ENCODE assay signal across 13 cellular contexts in the genomic region with DNA sequence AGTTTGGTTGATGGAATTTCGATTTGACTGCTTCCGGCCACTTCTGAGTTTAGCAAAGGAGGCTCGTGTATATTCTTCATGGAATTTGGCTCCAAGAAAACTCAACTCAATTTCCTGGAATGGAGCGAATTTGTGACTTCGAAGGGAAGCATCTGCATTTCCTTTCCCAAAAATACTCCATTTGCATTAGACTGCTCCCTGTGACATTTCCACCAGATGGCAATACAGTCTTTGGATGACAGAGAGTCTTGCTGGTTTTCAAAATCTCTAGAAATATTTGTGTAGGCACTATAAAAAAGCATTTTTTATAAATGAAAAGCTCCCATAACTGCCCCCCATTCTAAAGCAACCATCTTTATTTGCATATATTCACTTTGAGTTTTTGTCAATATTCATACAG. TPM values are rescaled to one million over a fixed set of nuclear protein-coding genes. Genes with fewer than 3 reads are reported as not detected.
A peak's percentile ranks its signal among the peaks of the same experiment; 100 is the strongest.
DNase-seq lines count a peak whose midpoint lies in the region; ATAC-seq, FAIRE-seq and TF ChIP-seq lines count a peak whose summit lies in the region.
"Had no signal": no experiment of that assay in that cellular context is flagged by ENCODE, and none has a peak within 500 bp of the region (broad histone marks: within the 10 kb centered on the region; RNA-seq: fewer than 3 reads in every experiment).

No MANE protein-coding gene starts in this region.

- POLR2A ChIA-PET in A549 (lab: Yijun Ruan, JAX), result no interaction called here

- peak in 1 of 2 experiments; percentile 11 for DNase-seq in A549 (ENCODE audit: low read depth in 1 of 2, low spot score in 1 of 2)
- no peak for DNase-seq in GM19239 (ENCODE audit: insufficient read length, low spot score)
- DNase-seq in astrocyte (ENCODE audit: low read depth), result no peak
- DNase-seq in kidney, result no peak
- no peak for DNase-seq in mucosa of gallbladder (ENCODE audit: low spot score)
- no peak for DNase-seq in C1 segment of cervical spinal cord (lab: John Stamatoyannopoulos, UW)
- DNase-seq: activated CD4-positive, alpha-beta T cell treated with anti-CD3 and anti-CD28 coated beads for 1 hour; CD8-positive, alpha-beta memory T cell; pancreas; transverse colon had no signal

- H3K27me3 ChIP-seq in astrocyte (ENCODE audit: insufficient read depth, low read length), result no peaks in the 10 kb centered on the region
- H3K27me3 ChIP-seq: pancreas, transverse colon had no signal

- TF ChIP-seq POLR2A in A549 (IDR thresholded peaks at IDR 0.05; ENCODE audit: low read length) (no peak), GM18505 (IDR thresholded peaks at IDR 0.05; ENCODE audit: borderline replicate concordance, extremely low read depth, insufficient read depth, insufficient read length) (no peak)

- peak; percentile 23; the same call in 2 of the 3 replicates for TF ChIP-seq CTCF in A549 (IDR thresholded peaks at IDR 0.05)
- peak; percentile 22 for TF ChIP-seq CTCF in astrocyte (IDR thresholded peaks at IDR 0.05; ENCODE audit: insufficient read depth, low read depth, low read length)
- TF ChIP-seq CTCF in kidney (IDR thresholded peaks at IDR 0.05; ENCODE audit: borderline replicate concordance, extremely low read depth, insufficient read depth), result no peak

- H3K4me2 ChIP-seq in A549 (no peak overlapping the region), astrocyte (ENCODE audit: low read length) (no peak overlapping the region)

- H3K36me3 Mint-ChIP-seq in astrocyte (ENCODE audit: low read depth, unreplicated experiment), result no peaks in the 10 kb centered on the region

- no peak overlapping the region for H3K4me3 ChIP-seq in A549
- H3K4me3 ChIP-seq in astrocyte (ENCODE audit: insufficient read depth, low read depth, low read length), result no peak overlapping the region
- no peak overlapping the region for H3K4me3 ChIP-seq in kidney (ENCODE audit: low read length in 2 of 2)
- H3K4me3 ChIP-seq: pancreas, transverse colon had no signal

- no peak overlapping the region for H3K4me3 Mint-ChIP-seq in astrocyte (ENCODE audit: unreplicated experiment)
- H3K4me3 Mint-ChIP-seq: CD8-positive, alpha-beta memory T cell had no signal

- H3K4me1 Mint-ChIP-seq in astrocyte (ENCODE audit: low read depth, unreplicated experiment), result no peaks in the 10 kb centered on the region

- FAIRE-seq in A549 (lab: Jason Lieb, UNC) (no peak), GM19239 (lab: Jason Lieb, UNC) (peak; percentile 62), astrocyte (lab: Jason Lieb, UNC) (no peak), kidney (lab: Jason Lieb, UNC) (peak; percentile 21)
- FAIRE-seq: islet of Langerhans, pancreas had no signal

- intact Hi-C loops in kidney (cut with DNase I), result no loop called here

- ATAC-seq in A549, result peak in 1 of 2 experiments; percentile 39; a peak in 1 of 6 replicates
- ATAC-seq in GM21825 (IDR thresholded peaks at IDR 0.05; ENCODE audit: unreplicated experiment), result no peak
- ATAC-seq in GM18505 (IDR thresholded peaks at IDR 0.05; ENCODE audit: unreplicated experiment), result no peak

- H3K9me3 ChIP-seq in A549 (no peaks in the 10 kb centered on the region), astrocyte (ENCODE audit: insufficient read depth, low read depth, low read length) (no peaks in the 10 kb centered on the region), kidney (ENCODE audit: control insufficient read depth in 1 of 2, low read length in 2 of 2) (no peaks in the 10 kb centered on the region)
- H3K9me3 ChIP-seq: pancreas, transverse colon had no signal

- H3K9ac ChIP-seq in astrocyte (ENCODE audit: low read length) (no peak overlapping the region), kidney (ENCODE audit: low read length in 2 of 2) (no peak overlapping the region)

- H3K27me3 Mint-ChIP-seq in astrocyte (ENCODE audit: low read depth, unreplicated experiment), result peaks cover 4% of the 10 kb centered on the region

- CTCF ChIA-PET in A549 (lab: Yijun Ruan, JAX), result interaction anchor here (0.7 kb wide), 1 partner anchor 414 kb away, joined by 4 read pairs; no protein-coding TSS in a partner anchor

- H3K36me3 ChIP-seq in astrocyte (ENCODE audit: insufficient read depth, low read length) (no peaks in the 10 kb centered on the region), kidney (ENCODE audit: control insufficient read depth in 1 of 2, insufficient read depth in 2 of 2, low read length in 2 of 2) (no peaks in the 10 kb centered on the region)
- H3K36me3 ChIP-seq: pancreas, transverse colon had no signal

- no peaks in the 10 kb centered on the region for H3K79me2 ChIP-seq in astrocyte (ENCODE audit: insufficient read depth, low read length)

- H3K27ac Mint-ChIP-seq in astrocyte (ENCODE audit: unreplicated experiment), result no peak overlapping the region
- H3K27ac Mint-ChIP-seq: CD8-positive, alpha-beta memory T cell had no signal

- 21% methylated on average over 5 of the region's 5 CpGs for WGBS in A549 (ENCODE audit: missing lambda C conversion rate)

- no peaks in the 10 kb centered on the region for H4K20me1 ChIP-seq in astrocyte (ENCODE audit: insufficient read depth, low read length)

- no peak for TF ChIP-seq EP300 in A549 (IDR thresholded peaks at IDR 0.05)

- H3K9me3 Mint-ChIP-seq in astrocyte (ENCODE audit: unreplicated experiment), result no peaks in the 10 kb centered on the region
- H3K9me3 Mint-ChIP-seq: CD8-positive, alpha-beta memory T cell had no signal

- H3K27ac ChIP-seq in A549, result no peak overlapping the region
- no peak overlapping the region for H3K27ac ChIP-seq in astrocyte (ENCODE audit: low read depth, low read length)
- H3K27ac ChIP-seq in kidney (ENCODE audit: low read depth in 2 of 2, low read length in 2 of 2), result no peak overlapping the region
- H3K27ac ChIP-seq: pancreas, transverse colon had no signal

- TF ChIP-seq RAD21 in A549 (conservative IDR thresholded peaks at IDR 0.05 in 1 of 2, IDR thresholded peaks at IDR 0.05 in 1 of 2), result peak; percentile 23 to 29; a peak in 1 of 5 replicates

- no peaks in the 10 kb centered on the region for H3K4me1 ChIP-seq in A549
- H3K4me1 ChIP-seq in astrocyte (ENCODE audit: insufficient read depth, low read length), result no peaks in the 10 kb centered on the region
- no peaks in the 10 kb centered on the region for H3K4me1 ChIP-seq in kidney (ENCODE audit: control insufficient read depth in 1 of 2, insufficient read depth in 1 of 2, low read depth in 1 of 2, low read length in 2 of 2)
- H3K4me1 ChIP-seq: pancreas, transverse colon had no signal

- no peak overlapping the region for H2AFZ ChIP-seq in astrocyte (ENCODE audit: low read depth, low read length)

TF ChIP-seq in A549, 52 proteins besides CTCF, POLR2A, EP300 and RAD21:
- no peak for TF ChIP-seq ELK1 (IDR thresholded peaks at IDR 0.05; ENCODE audit: low read depth, low read length)
- no peak for TF ChIP-seq ZNF302 (CRISPR knock-in tag; IDR thresholded peaks at IDR 0.05)
- no peak for TF ChIP-seq BHLHE40 (IDR thresholded peaks at IDR 0.05; ENCODE audit: low read depth, low read length)
- TF ChIP-seq HEYL (CRISPR knock-in tag; IDR thresholded peaks at IDR 0.05), result no peak
- no peak for TF ChIP-seq CBX2 (IDR thresholded peaks at IDR 0.05; ENCODE audit: borderline replicate concordance, low read depth)
- TF ChIP-seq, protein P1, sequence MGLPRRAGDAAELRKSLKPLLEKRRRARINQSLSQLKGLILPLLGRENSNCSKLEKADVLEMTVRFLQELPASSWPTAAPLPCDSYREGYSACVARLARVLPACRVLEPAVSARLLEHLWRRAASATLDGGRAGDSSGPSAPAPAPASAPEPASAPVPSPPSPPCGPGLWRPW (IDR thresholded peaks at IDR 0.05), result no peak
- no peak for TF ChIP-seq RCOR1 (IDR thresholded peaks at IDR 0.05; ENCODE audit: low read depth, low read length)
- TF ChIP-seq JUN (IDR thresholded peaks at IDR 0.05), result no peak
- TF ChIP-seq CBX8 (IDR thresholded peaks at IDR 0.05), result no peak
- no peak for TF ChIP-seq FOSB (CRISPR knock-in tag; IDR thresholded peaks at IDR 0.05)
- no peak for TF ChIP-seq HOXB5 (CRISPR knock-in tag; IDR thresholded peaks at IDR 0.05)

RNA-seq across cellular contexts. Expression of gene C1QTNF9, which starts 4.1 kb away (rescaled TPM):
- polyA plus RNA-seq in A549 (2011; rRNA removed) (not detected in 2 replicates), A549 (2017; fragmentation: RNase III; extraction: RNeasy Plus Mini Kit Qiagen cat#74134 plus additional on column Dnase treatment) (not detected in 3 replicates), kidney (ENCODE audit: insufficient read depth, low read depth, low replicate concordance) (not detected)
- polyA plus RNA-seq in A549 (2012; cell fraction: cytosol; rRNA removed), result not detected in 2 replicates
- not detected in 2 replicates for polyA plus RNA-seq in A549 (2012; cell fraction: nucleus; rRNA removed)
- polyA minus RNA-seq in A549 (2011; rRNA and poly(A)+ RNA removed), result not detected in 2 replicates
- total RNA-seq in astrocyte (not detected in 2 replicates), kidney (0.25 TPM), mucosa of gallbladder (0.14 TPM)
- total RNA-seq: CD8-positive, alpha-beta memory T cell had no signal
- polyA plus RNA-seq: CD8-positive, alpha-beta memory T cell had no signal
